8 cellular contexts compared by ENCODE assay signal in genomic region chr2:216115224-216115582, GRCh38. TPM values are rescaled to one million over a fixed set of nuclear protein-coding genes. Genes with fewer than 3 reads are reported as not detected.
DNase-seq lines count a peak whose midpoint lies in the region; ATAC-seq lines count a peak whose summit lies in the region.

No MANE protein-coding gene starts in this region.

- H3K4me3 ChIP-seq in skeletal muscle satellite cell (ENCODE audit: low read length) = peak overlapping the region; percentile 68

- peak overlapping the region; percentile 88 for H3K27ac Mint-ChIP-seq in activated T-helper 1 cell treated with anti-CD3 and anti-CD28 coated beads, Interleukin-12 subunit alpha, Interleukin-12 subunit beta, Interleukin-2, Interleukin-4 antibody, amounts not matched to agents 30 ng/mL and 10 ng/mL and 1 ng/mL, durations not matched to agents 14 hours and 24 hours and 36 hours

- peaks cover 80% of the 10 kb centered on the region for H3K36me3 Mint-ChIP-seq in activated T-helper 1 cell treated with anti-CD3 and anti-CD28 coated beads, Interleukin-12 subunit alpha, Interleukin-12 subunit beta, Interleukin-2, Interleukin-4 antibody, amounts not matched to agents 30 ng/mL and 10 ng/mL and 1 ng/mL, durations not matched to agents 14 hours and 24 hours and 36 hours (ENCODE audit: low read depth)

- peak overlapping the region; percentile 86 for H3K9ac ChIP-seq in skeletal muscle satellite cell (ENCODE audit: low read depth, low read length)

- DNase-seq in COLO668 (lab: John Stamatoyannopoulos, UW; ENCODE audit: unreplicated experiment) (peak; percentile 6), MV-4-11 (lab: John Stamatoyannopoulos, UW) (peak; percentile 47), left ventricle myocardium superior (no peak), HPDE6-E6E7 (ENCODE audit: extremely low spot score) (no peak)
- DNase-seq in activated T-helper 1 cell treated with anti-CD3 and anti-CD28 coated beads, Interleukin-12 subunit alpha, Interleukin-12 subunit beta, Interleukin-2, Interleukin-4 antibody, amounts not matched to agents 30 ng/mL and 10 ng/mL and 1 ng/mL, durations not matched to agents 14 hours and 24 hours and 36 hours (ENCODE audit: low spot score) = no peak
- DNase-seq in stimulated activated CD4-positive, alpha-beta T cell treated with anti-CD3 and anti-CD28 coated beads, Interleukin-12 subunit alpha, Interleukin-12 subunit beta, amount 100 ng/mL, for 4 hours = no peak

- no peaks in the 10 kb centered on the region for H3K9me3 Mint-ChIP-seq in activated T-helper 1 cell treated with anti-CD3 and anti-CD28 coated beads, Interleukin-12 subunit alpha, Interleukin-12 subunit beta, Interleukin-2, Interleukin-4 antibody, amounts not matched to agents 30 ng/mL and 10 ng/mL and 1 ng/mL, durations not matched to agents 14 hours and 24 hours and 36 hours

- H3K9me3 ChIP-seq in skeletal muscle satellite cell (replicated peaks; ENCODE audit: low read length) = no peaks in the 10 kb centered on the region

- peaks cover 86% of the 10 kb centered on the region for H3K36me3 ChIP-seq in skeletal muscle satellite cell (ENCODE audit: insufficient read depth, low read length)

- peak overlapping the region; percentile 86 for H3K4me2 ChIP-seq in skeletal muscle satellite cell (ENCODE audit: low read length)

- intact Hi-C loops in activated T-helper 1 cell treated with anti-CD3 and anti-CD28 coated beads, Interleukin-12 subunit alpha, Interleukin-12 subunit beta, Interleukin-2, Interleukin-4 antibody, amounts not matched to agents 30 ng/mL and 10 ng/mL and 1 ng/mL, durations not matched to agents 14 hours and 24 hours and 36 hours (cut with micrococcal nuclease) = loop anchor here (2.0 kb wide), 1 partner anchor 80 kb away; no protein-coding TSS in a partner anchor
- intact Hi-C loops in left ventricle myocardium superior (cut with micrococcal nuclease) = no loop called here

- peak overlapping the region; percentile 89 for H3K4me3 Mint-ChIP-seq in activated T-helper 1 cell treated with anti-CD3 and anti-CD28 coated beads, Interleukin-12 subunit alpha, Interleukin-12 subunit beta, Interleukin-2, Interleukin-4 antibody, amounts not matched to agents 30 ng/mL and 10 ng/mL and 1 ng/mL, durations not matched to agents 14 hours and 24 hours and 36 hours

- H3K27me3 ChIP-seq in skeletal muscle satellite cell (ENCODE audit: control insufficient read depth, insufficient read depth, low read length) = no peaks in the 10 kb centered on the region

- H3K4me1 ChIP-seq in skeletal muscle satellite cell (ENCODE audit: control insufficient read depth, insufficient read depth, low read length) = peaks cover 39% of the 10 kb centered on the region

- peaks cover 95% of the 10 kb centered on the region for H3K4me1 Mint-ChIP-seq in activated T-helper 1 cell treated with anti-CD3 and anti-CD28 coated beads, Interleukin-12 subunit alpha, Interleukin-12 subunit beta, Interleukin-2, Interleukin-4 antibody, amounts not matched to agents 30 ng/mL and 10 ng/mL and 1 ng/mL, durations not matched to agents 14 hours and 24 hours and 36 hours (ENCODE audit: low read depth)

- no peaks in the 10 kb centered on the region for H3K27me3 Mint-ChIP-seq in activated T-helper 1 cell treated with anti-CD3 and anti-CD28 coated beads, Interleukin-12 subunit alpha, Interleukin-12 subunit beta, Interleukin-2, Interleukin-4 antibody, amounts not matched to agents 30 ng/mL and 10 ng/mL and 1 ng/mL, durations not matched to agents 14 hours and 24 hours and 36 hours (ENCODE audit: insufficient read depth)

- ATAC-seq in left ventricle myocardium superior (peak; percentile 33), GM18861 (IDR thresholded peaks at IDR 0.05; ENCODE audit: unreplicated experiment) (no peak)

RNA-seq across cellular contexts. Expression of gene XRCC5, which starts 6.1 kb away (rescaled TPM):
- 430 and 484 TPM in 2 replicates for total RNA-seq in activated T-helper 1 cell treated with anti-CD3 and anti-CD28 coated beads, Interleukin-12 subunit alpha, Interleukin-12 subunit beta, Interleukin-2, Interleukin-4 antibody, amounts not matched to agents 30 ng/mL and 10 ng/mL and 1 ng/mL, durations not matched to agents 14 hours and 24 hours and 36 hours
- total RNA-seq in left ventricle myocardium superior = 129 TPM
- total RNA-seq in skeletal muscle satellite cell (2012; rRNA removed) = 241 and 250 TPM in 2 replicates

RNA-seq across cellular contexts. Expression of gene TMEM169, which starts 33.5 kb away (rescaled TPM):
- total RNA-seq in activated T-helper 1 cell treated with anti-CD3 and anti-CD28 coated beads, Interleukin-12 subunit alpha, Interleukin-12 subunit beta, Interleukin-2, Interleukin-4 antibody, amounts not matched to agents 30 ng/mL and 10 ng/mL and 1 ng/mL, durations not matched to agents 14 hours and 24 hours and 36 hours = 0.93 and 2.2 TPM in 2 replicates
- total RNA-seq in left ventricle myocardium superior = 0.15 TPM
- 0.25 and 2.2 TPM in 2 replicates for total RNA-seq in skeletal muscle satellite cell (2012; rRNA removed)

RNA-seq across cellular contexts. Expression of gene PECR, which starts 33.6 kb away (rescaled TPM):
- total RNA-seq in activated T-helper 1 cell treated with anti-CD3 and anti-CD28 coated beads, Interleukin-12 subunit alpha, Interleukin-12 subunit beta, Interleukin-2, Interleukin-4 antibody, amounts not matched to agents 30 ng/mL and 10 ng/mL and 1 ng/mL, durations not matched to agents 14 hours and 24 hours and 36 hours = 14.0 and 17.6 TPM in 2 replicates
- 6.1 TPM for total RNA-seq in left ventricle myocardium superior
- 7.6 and 11.7 TPM in 2 replicates for total RNA-seq in skeletal muscle satellite cell (2012; rRNA removed)

Comparison
In these comparisons a context has a peak if more than half of its experiments do, and no peak if none do; other contexts are left out.
1. DNase-seq: peak in COLO668 (single experiment) and MV-4-11 (single experiment); none in activated T-helper 1 cell treated with anti-CD3 and anti-CD28 coated beads, Interleukin-12 subunit alpha, Interleukin-12 subunit beta, Interleukin-2, Interleukin-4 antibody, amounts not matched to agents 30 ng/mL and 10 ng/mL and 1 ng/mL, durations not matched to agents 14 hours and 24 hours and 36 hours (single experiment), left ventricle myocardium superior (single experiment), stimulated activated CD4-positive, alpha-beta T cell treated with anti-CD3 and anti-CD28 coated beads, Interleukin-12 subunit alpha, Interleukin-12 subunit beta, amount 100 ng/mL, for 4 hours (single experiment) and HPDE6-E6E7 (single experiment).